ENCODE assay signal across 1 cellular context in the genomic region with DNA sequence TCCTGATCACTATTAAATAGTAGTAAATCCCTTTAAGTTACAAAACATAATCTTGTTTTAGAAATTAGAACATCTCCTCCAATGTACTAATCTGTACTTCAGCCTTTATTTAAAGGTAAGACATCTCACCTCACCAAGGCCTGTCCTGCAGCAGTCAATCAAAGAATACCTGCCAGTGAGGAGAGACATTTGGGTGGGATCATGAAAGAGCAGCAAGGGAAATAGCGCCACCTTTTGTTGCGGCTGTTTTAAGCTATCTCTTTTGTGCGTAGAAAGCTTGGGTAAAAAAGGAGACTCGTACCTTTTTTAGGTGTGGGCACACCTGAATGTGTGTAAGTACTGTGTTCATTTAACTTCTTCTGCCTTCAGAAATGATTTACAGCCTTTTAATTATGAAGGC.
TF ChIP-seq lines count a peak whose summit lies in the region.

No MANE protein-coding gene starts in this region.

TF ChIP-seq in HepG2, 621 proteins besides CTCF, POLR2A, EP300 and RAD21:
- TF ChIP-seq SPEN (CRISPR knock-in tag; IDR thresholded peaks at IDR 0.05; ENCODE audit: low read depth) (no peak), STAG1 (CRISPR knock-in tag; IDR thresholded peaks at IDR 0.05) (peak; percentile 26), ZNF883 (CRISPR knock-in tag; IDR thresholded peaks at IDR 0.05; ENCODE audit: not compliant biosample characterization) (no peak), ZNF225 (CRISPR knock-in tag; IDR thresholded peaks at IDR 0.05) (no peak)
